24 cellular contexts compared by ENCODE assay signal in genomic region chr12:102481705-102482104, GRCh38. TPM values are rescaled to one million over a fixed set of nuclear protein-coding genes. Genes with fewer than 3 reads are reported as not detected.
DNase-seq lines count a peak whose midpoint lies in the region; ATAC-seq and TF ChIP-seq lines count a peak whose summit lies in the region.
"Had no signal": no experiment of that assay in that cellular context is flagged by ENCODE, and none has a peak within 500 bp of the region (broad histone marks: within the 10 kb centered on the region; RNA-seq: fewer than 3 reads in every experiment).

No MANE protein-coding gene starts in this region.

- peaks cover 1% of the 10 kb centered on the region for H3K9me3 Mint-ChIP-seq in glutamatergic neuron (ENCODE audit: unreplicated experiment)
- H3K9me3 Mint-ChIP-seq: activated naive CD4-positive, alpha-beta T cell treated with anti-CD3 and anti-CD28 coated beads, Interleukin-2, amount 10 ng/mL, durations not matched to agents 7 days and 5 days; central memory CD8-positive, alpha-beta T cell; stimulated activated effector memory CD8-positive, alpha-beta T cell treated with anti-CD3 and anti-CD28 coated beads, Interleukin-12 subunit alpha, Interleukin-12 subunit beta, amount 100 ng/mL, for 72 hours had no signal

- H2AFZ ChIP-seq in smooth muscle cell (ENCODE audit: low read depth), result no peak overlapping the region

- H3K9ac ChIP-seq in smooth muscle cell (ENCODE audit: low read depth), result no peak overlapping the region

- H3K27ac ChIP-seq in smooth muscle cell (ENCODE audit: low read depth), result peak overlapping the region; percentile 1
- peak overlapping the region in 1 of 4 donors; percentile 9 for H3K27ac ChIP-seq in esophagus squamous epithelium

- H3K4me1 ChIP-seq in smooth muscle cell (ENCODE audit: low read depth) (peaks cover 14% of the 10 kb centered on the region), esophagus squamous epithelium (peaks cover 0 to 45% (median 4%) of the 10 kb centered on the region in 3 donors)
- H3K4me1 ChIP-seq: HAP-1 had no signal

- no peaks in the 10 kb centered on the region for H3K36me3 Mint-ChIP-seq in glutamatergic neuron (ENCODE audit: unreplicated experiment)
- H3K36me3 Mint-ChIP-seq: activated naive CD4-positive, alpha-beta T cell treated with anti-CD3 and anti-CD28 coated beads, Interleukin-2, amount 10 ng/mL, durations not matched to agents 7 days and 5 days had no signal

- TF ChIP-seq CTCF in glutamatergic neuron (IDR thresholded peaks at IDR 0.05; ENCODE audit: partially characterized antibody, unreplicated experiment) (no peak), smooth muscle cell (IDR thresholded peaks at IDR 0.05; ENCODE audit: borderline replicate concordance, insufficient read depth, poor library complexity, severe bottlenecking) (no peak), esophagus squamous epithelium (IDR thresholded peaks at IDR 0.05) (no peak)

- no peaks in the 10 kb centered on the region for H3F3A ChIP-seq in smooth muscle cell (ENCODE audit: low read depth)

- H3K4me1 Mint-ChIP-seq in glutamatergic neuron (ENCODE audit: low read depth, unreplicated experiment), result peaks cover 6% of the 10 kb centered on the region

- peak overlapping the region; percentile 8 for H3K4me3 Mint-ChIP-seq in glutamatergic neuron (ENCODE audit: unreplicated experiment)
- H3K4me3 Mint-ChIP-seq: activated naive CD4-positive, alpha-beta T cell treated with anti-CD3 and anti-CD28 coated beads, Interleukin-2, amount 10 ng/mL, durations not matched to agents 7 days and 5 days; central memory CD8-positive, alpha-beta T cell; stimulated activated effector memory CD8-positive, alpha-beta T cell treated with anti-CD3 and anti-CD28 coated beads, Interleukin-12 subunit alpha, Interleukin-12 subunit beta, amount 100 ng/mL, for 72 hours had no signal

- no peak overlapping the region for H3K27ac Mint-ChIP-seq in glutamatergic neuron (ENCODE audit: unreplicated experiment)
- H3K27ac Mint-ChIP-seq: activated naive CD4-positive, alpha-beta T cell treated with anti-CD3 and anti-CD28 coated beads, Interleukin-2, amount 10 ng/mL, durations not matched to agents 7 days and 5 days; progenitor cell of endocrine pancreas; stimulated activated effector memory CD8-positive, alpha-beta T cell treated with anti-CD3 and anti-CD28 coated beads, Interleukin-12 subunit alpha, Interleukin-12 subunit beta, amount 100 ng/mL, for 72 hours had no signal

- H3K36me3 ChIP-seq in smooth muscle cell (ENCODE audit: low read depth) (no peaks in the 10 kb centered on the region), esophagus squamous epithelium (no peaks in the 10 kb centered on the region)
- H3K36me3 ChIP-seq: HAP-1 had no signal

- DNase-seq in DMS153 (lab: John Stamatoyannopoulos, UW) (peak; percentile 41), DMS153 treated with DMSO at 0.1 percent for 48 hours (lab: John Stamatoyannopoulos, UW; ENCODE audit: unreplicated experiment) (no peak), NCI-H2029 treated with DMSO at 0.1 percent for 48 hours (lab: John Stamatoyannopoulos, UW) (peak; percentile 47), glutamatergic neuron (no peak), smooth muscle cell (lab: John Stamatoyannopoulos, UW; ENCODE audit: unreplicated experiment) (no peak), esophagus squamous epithelium (lab: John Stamatoyannopoulos, UW) (no peak)
- DNase-seq: 8988T; activated naive CD4-positive, alpha-beta T cell treated with anti-CD3 and anti-CD28 coated beads, Interleukin-2, amount 10 ng/mL, durations not matched to agents 7 days and 5 days; activated T-cell treated with anti-CD3 and anti-CD28 coated beads, Interleukin-2, amount 50 U/mL, for 48 hours; aorta; EL; hippocampal formation; KBM-7; MV-4-11; NCI-H1694 treated with DMSO at 0.1 percent for 48 hours; NCI-H345; stimulated activated CD4-positive, alpha-beta T cell treated with anti-CD3 and anti-CD28 coated beads, Interleukin-2, amount 100 ng/mL, for 24 hours had no signal

- ATAC-seq in HG03159 (IDR thresholded peaks at IDR 0.05; ENCODE audit: unreplicated experiment) (no peak), GM21737 (IDR thresholded peaks at IDR 0.05; ENCODE audit: unreplicated experiment) (no peak)
- ATAC-seq: stimulated activated effector memory CD8-positive, alpha-beta T cell treated with anti-CD3 and anti-CD28 coated beads, Interleukin-12 subunit alpha, Interleukin-12 subunit beta, amount 100 ng/mL, for 72 hours had no signal

- TF ChIP-seq POLR2A in esophagus squamous epithelium (IDR thresholded peaks at IDR 0.05), result no peak

- intact Hi-C loops in esophagus squamous epithelium (cut with DNase I), result no loop called here

- H3K4me3 ChIP-seq in smooth muscle cell (no peak overlapping the region), esophagus squamous epithelium (no peak overlapping the region)
- H3K4me3 ChIP-seq: HAP-1, skin epidermis had no signal

- no peaks in the 10 kb centered on the region for H3K27me3 Mint-ChIP-seq in glutamatergic neuron (ENCODE audit: unreplicated experiment)
- H3K27me3 Mint-ChIP-seq: progenitor cell of endocrine pancreas had no signal

- H3K27me3 ChIP-seq in smooth muscle cell (ENCODE audit: low read depth) (no peaks in the 10 kb centered on the region), esophagus squamous epithelium (no peaks in the 10 kb centered on the region)

- H4K20me1 ChIP-seq in smooth muscle cell (ENCODE audit: low read depth), result no peaks in the 10 kb centered on the region

- peak overlapping the region; percentile 30 for H3K4me2 ChIP-seq in smooth muscle cell

- no peaks in the 10 kb centered on the region for H3K9me3 ChIP-seq in smooth muscle cell (replicated peaks; ENCODE audit: low read depth)
- no peaks in the 10 kb centered on the region for H3K9me3 ChIP-seq in esophagus squamous epithelium
- H3K9me3 ChIP-seq: HAP-1 had no signal

- H3K79me2 ChIP-seq in smooth muscle cell (ENCODE audit: low read depth), result no peaks in the 10 kb centered on the region

RNA-seq across cellular contexts. Expression of gene IGF1, which starts 1.3 kb away (rescaled TPM):
- total RNA-seq in glutamatergic neuron (ENCODE audit: unreplicated experiment) (not detected), smooth muscle cell (5.3 and 8.9 TPM in 2 replicates), esophagus squamous epithelium (10 to 100 TPM in 1 of 4 donors, 1 to 10 TPM in 2, under 1 TPM in 1; 0.23 to 36.3 (median 5.6) TPM)
- 1.3 and 10.0 TPM in 2 replicates for polyA plus RNA-seq in smooth muscle cell

Comparison
In these comparisons a context has a peak if more than half of its experiments do, and no peak if none do; other contexts are left out.
1. DNase-seq: peak in DMS153 (single experiment) and NCI-H2029 treated with DMSO at 0.1 percent for 48 hours (single experiment); none in DMS153 treated with DMSO at 0.1 percent for 48 hours (single experiment), glutamatergic neuron (single experiment), smooth muscle cell (single experiment) and esophagus squamous epithelium (single experiment).